In genomic region chr17:7403043-7403901, GRCh38 we compare ENCODE assay signal across 9 cellular contexts. TPM values are rescaled to one million over a fixed set of nuclear protein-coding genes. Genes with fewer than 3 reads are reported as not detected.
DNase-seq lines count a peak whose midpoint lies in the region; ATAC-seq and TF ChIP-seq lines count a peak whose summit lies in the region.
"Had no signal": no experiment of that assay in that cellular context is flagged by ENCODE, and none has a peak within 500 bp of the region (broad histone marks: within the 10 kb centered on the region; RNA-seq: fewer than 3 reads in every experiment).

No MANE protein-coding gene starts in this region.

- H3K27me3 ChIP-seq in muscle layer of duodenum (ENCODE audit: low read depth, low read length) (no peaks in the 10 kb centered on the region), vagina (no peaks in the 10 kb centered on the region)

- H3K4me3 Mint-ChIP-seq in CD14-positive monocyte, result peak overlapping the region; percentile 86 to 89
- peak overlapping the region; percentile 91 for H3K4me3 Mint-ChIP-seq in endothelial cell (ENCODE audit: unreplicated experiment)

- TF ChIP-seq POLR2A in vagina (IDR thresholded peaks at IDR 0.05), result no peak

- no peak for TF ChIP-seq CTCF in CD14-positive monocyte (IDR thresholded peaks at IDR 0.05)
- no peak for TF ChIP-seq CTCF in endothelial cell (IDR thresholded peaks at IDR 0.05; ENCODE audit: unreplicated experiment)
- TF ChIP-seq CTCF in vagina (IDR thresholded peaks at IDR 0.05), result no peak

- peaks cover 21% of the 10 kb centered on the region for H3K4me1 Mint-ChIP-seq in CD14-positive monocyte
- H3K4me1 Mint-ChIP-seq in endothelial cell (ENCODE audit: unreplicated experiment), result peaks cover 22% of the 10 kb centered on the region

- ATAC-seq in HG03439 (IDR thresholded peaks at IDR 0.05; ENCODE audit: unreplicated experiment), result peak; percentile 11

- DNase-seq in CD14-positive monocyte (ENCODE audit: low spot score), result no peak
- peak; percentile 25 for DNase-seq in T-helper 9 cell
- peak; percentile 56 for DNase-seq in endothelial cell (ENCODE audit: low spot score)
- peak in 1 of 2 donors; percentile 93 for DNase-seq in vagina (ENCODE audit: extremely low spot score in 2 of 2)
- DNase-seq in NK-92 treated with Interleukin-12 subunit alpha and Interleukin-12 subunit beta, amount 100 ng/mL, for 24 hours (lab: John Stamatoyannopoulos, UW), result no peak
- DNase-seq in EL, result no peak

- H3K4me1 ChIP-seq in muscle layer of duodenum (ENCODE audit: control insufficient read depth in 1 of 2, insufficient read depth in 2 of 2, low read length in 2 of 2), result peaks cover 7 to 16% of the 10 kb centered on the region in 2 donors
- H3K4me1 ChIP-seq in vagina, result peaks cover 34% of the 10 kb centered on the region

- peaks cover 0 to 11% (median 0%) of the 10 kb centered on the region in 7 donors for H3K9me3 Mint-ChIP-seq in CD14-positive monocyte
- no peaks in the 10 kb centered on the region for H3K9me3 Mint-ChIP-seq in endothelial cell (ENCODE audit: unreplicated experiment)

- H3K4me3 ChIP-seq in muscle layer of duodenum (ENCODE audit: low read depth in 1 of 2, low read length in 2 of 2) (peak overlapping the region; percentile 63 to 70), vagina (peak overlapping the region; percentile 87 to 98)

- H3K27me3 Mint-ChIP-seq in CD14-positive monocyte (ENCODE audit: low read depth in 3 of 3) (peaks cover 26 to 33% (median 26%) of the 10 kb centered on the region in 3 donors), endothelial cell (ENCODE audit: unreplicated experiment) (peaks cover 5% of the 10 kb centered on the region)

- peak overlapping the region; percentile 67 to 98 (median 92) for H3K27ac Mint-ChIP-seq in CD14-positive monocyte
- H3K27ac Mint-ChIP-seq in endothelial cell (ENCODE audit: unreplicated experiment), result peak overlapping the region; percentile 80

- intact Hi-C loops in CD14-positive monocyte (cut with micrococcal nuclease) (loop anchor here in 1 of 2 donors (2.0 to 10.0 kb wide), 4 partner anchors 74 to 188 kb away; partner anchors contain the start of genes ACADVL, CTDNEP1, DLG4 and ELP5), vagina (cut with DNase I) (no loop called here)

- peak overlapping the region; percentile 92 for H3K27ac ChIP-seq in muscle layer of duodenum (ENCODE audit: low read length)
- peak overlapping the region; percentile 98 for H3K27ac ChIP-seq in vagina
- H3K27ac ChIP-seq: KMS-11 had no signal

- H3K36me3 Mint-ChIP-seq in CD14-positive monocyte (peaks cover 5% of the 10 kb centered on the region in 2 donors), endothelial cell (ENCODE audit: low read depth, unreplicated experiment) (no peaks in the 10 kb centered on the region)

- no peaks in the 10 kb centered on the region for H3K9me3 ChIP-seq in muscle layer of duodenum (ENCODE audit: control insufficient read depth in 1 of 2, low read length in 2 of 2)
- H3K9me3 ChIP-seq in vagina, result no peaks in the 10 kb centered on the region

- H3K36me3 ChIP-seq in muscle layer of duodenum (ENCODE audit: control insufficient read depth in 1 of 2, insufficient read depth in 2 of 2, low read length in 2 of 2), result no peaks in the 10 kb centered on the region
- no peaks in the 10 kb centered on the region for H3K36me3 ChIP-seq in vagina

RNA-seq across cellular contexts. Expression of gene TMEM256, which starts 0.6 kb away (rescaled TPM):
- polyA plus RNA-seq in CD14-positive monocyte, result 10 to 100 TPM; 72.6 to 81.4 TPM
- 94.7 TPM for total RNA-seq in endothelial cell (ENCODE audit: unreplicated experiment)
- total RNA-seq in vagina, result 118 TPM

RNA-seq across cellular contexts. Expression of gene NLGN2, which starts 4.4 kb away (rescaled TPM):
- polyA plus RNA-seq in CD14-positive monocyte, result not detected
- 54.8 TPM for total RNA-seq in endothelial cell (ENCODE audit: unreplicated experiment)
- 25.5 TPM for total RNA-seq in vagina

RNA-seq across cellular contexts. Expression of gene PLSCR3, which starts 8.9 kb away (rescaled TPM):
- 10 to 100 TPM; 37.6 to 45.7 TPM for polyA plus RNA-seq in CD14-positive monocyte
- 74.2 TPM for total RNA-seq in endothelial cell (ENCODE audit: unreplicated experiment)
- 37.1 TPM for total RNA-seq in vagina

RNA-seq across cellular contexts. Expression of gene SPEM1, which starts 16.9 kb away (rescaled TPM):
- polyA plus RNA-seq in CD14-positive monocyte, result not detected
- total RNA-seq in endothelial cell (ENCODE audit: unreplicated experiment) (0.38 TPM), vagina (not detected)

RNA-seq across cellular contexts. Expression of gene SPEM2, which starts 22.1 kb away (rescaled TPM):
- polyA plus RNA-seq in CD14-positive monocyte, result not detected
- total RNA-seq in endothelial cell (ENCODE audit: unreplicated experiment), result 0.15 TPM
- not detected for total RNA-seq in vagina

Comparison
In these comparisons a context has a peak if more than half of its experiments do, and no peak if none do; other contexts are left out.
1. DNase-seq: peak in T-helper 9 cell (single experiment) and endothelial cell (single experiment); none in CD14-positive monocyte (single experiment), NK-92 treated with Interleukin-12 subunit alpha and Interleukin-12 subunit beta, amount 100 ng/mL, for 24 hours (single experiment) and EL (single experiment).